ENCODE assay signal across 27 cellular contexts in the genomic region with DNA sequence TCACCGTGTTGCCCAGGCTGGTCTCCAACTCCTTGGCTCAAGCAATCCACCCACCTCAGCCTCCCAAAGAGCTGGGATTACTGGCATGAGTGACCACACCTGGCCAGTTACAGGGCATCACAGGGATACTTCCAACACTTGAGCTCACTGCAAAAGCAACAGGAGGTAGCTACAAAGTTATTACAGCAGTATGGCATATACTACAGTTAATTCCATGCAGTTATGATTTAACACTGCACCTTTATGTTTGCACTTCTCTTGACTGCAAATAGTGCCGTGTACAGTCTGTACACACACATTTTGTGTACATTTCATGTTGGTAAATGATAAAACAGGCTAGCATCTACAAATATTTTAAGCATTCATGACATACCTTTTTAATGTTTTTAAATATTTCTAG.
"Had no signal": no experiment of that assay in that cellular context is flagged by ENCODE, and none has a peak within 500 bp of the region (broad histone marks: within the 10 kb centered on the region; RNA-seq: fewer than 3 reads in every experiment).

No MANE protein-coding gene starts in this region.

- H3K9ac ChIP-seq: neural progenitor cell had no signal

- DNase-seq: activated CD4-positive, alpha-beta T cell treated with anti-CD3 and anti-CD28 coated beads, Interleukin-2, amount 10 ng/mL, durations not matched to agents 7 days and 5 days; activated CD4-positive, CD25-positive, alpha-beta regulatory T cell treated with anti-CD3 and anti-CD28 coated beads, Interleukin-2, amount 50 U/mL, for 72 hours; activated CD8-positive, alpha-beta memory T cell treated with anti-CD3 and anti-CD28 coated beads, Interleukin-2, amount 10 ng/mL, durations not matched to agents 7 days and 5 days; activated CD8-positive, alpha-beta T cell treated with anti-CD3 and anti-CD28 coated beads for 36 hours; activated effector memory CD4-positive, alpha-beta T cell treated with anti-CD3 and anti-CD28 coated beads, Interleukin-2, amount 50 U/mL, for 16 hours; activated naive CD4-positive, alpha-beta T cell treated with anti-CD3 and anti-CD28 coated beads, Interleukin-2, amount 10 ng/mL, durations not matched to agents 7 days and 5 days; activated T-cell treated with anti-CD3 and anti-CD28 coated beads for 4 hours; amygdala; cerebellar nuclear complex; cortex of kidney; endodermal cell; esophagus squamous epithelium; gastrocnemius medialis; head of caudate nucleus; hypothalamus; naive thymus-derived CD4-positive, alpha-beta T cell; small intestine; stimulated activated CD4-positive, alpha-beta T cell treated with anti-CD3 and anti-CD28 coated beads, Interleukin-2, amount 100 ng/mL, for 24 hours; stomach; transverse colon; uterus; WERI-Rb-1 had no signal

- H3K27me3 Mint-ChIP-seq: activated CD4-positive, alpha-beta T cell treated with anti-CD3 and anti-CD28 coated beads, Interleukin-2, amount 10 ng/mL, durations not matched to agents 7 days and 5 days; activated CD8-positive, alpha-beta memory T cell treated with anti-CD3 and anti-CD28 coated beads, Interleukin-2, amount 10 ng/mL, durations not matched to agents 7 days and 5 days; activated CD8-positive, alpha-beta T cell treated with anti-CD3 and anti-CD28 coated beads for 36 hours; activated naive CD4-positive, alpha-beta T cell treated with anti-CD3 and anti-CD28 coated beads, Interleukin-2, amount 10 ng/mL, durations not matched to agents 7 days and 5 days; naive thymus-derived CD4-positive, alpha-beta T cell; stimulated activated memory B cell treated with anti-CD40 and anti-IgM and Interleukin-4, amounts not matched to agents 10 μg/mL and 1 μg/mL and 100 μg/mL, for 72 hours had no signal

- H2AFZ ChIP-seq: neural progenitor cell had no signal

- H3K4me3 Mint-ChIP-seq: activated CD4-positive, alpha-beta T cell treated with anti-CD3 and anti-CD28 coated beads, Interleukin-2, amount 10 ng/mL, durations not matched to agents 7 days and 5 days; activated CD8-positive, alpha-beta memory T cell treated with anti-CD3 and anti-CD28 coated beads, Interleukin-2, amount 10 ng/mL, durations not matched to agents 7 days and 5 days; activated CD8-positive, alpha-beta T cell treated with anti-CD3 and anti-CD28 coated beads for 36 hours; activated naive CD4-positive, alpha-beta T cell treated with anti-CD3 and anti-CD28 coated beads, Interleukin-2, amount 10 ng/mL, durations not matched to agents 7 days and 5 days; endodermal cell; naive thymus-derived CD4-positive, alpha-beta T cell; neural progenitor cell; stimulated activated memory B cell treated with anti-CD40 and anti-IgM and Interleukin-4, amounts not matched to agents 10 μg/mL and 1 μg/mL and 100 μg/mL, for 72 hours had no signal

- H3K27ac ChIP-seq: esophagus squamous epithelium, gastrocnemius medialis, neural progenitor cell, suprapubic skin, transverse colon, uterus had no signal

- H3K4me3 ChIP-seq: esophagus squamous epithelium, gastrocnemius medialis, neural progenitor cell, stomach, suprapubic skin, transverse colon, uterus had no signal

- H3K36me3 ChIP-seq: esophagus squamous epithelium, gastrocnemius medialis, neural progenitor cell, stomach, suprapubic skin, transverse colon, uterus, WERI-Rb-1 had no signal

- ATAC-seq: activated CD8-positive, alpha-beta memory T cell treated with anti-CD3 and anti-CD28 coated beads, Interleukin-2, amount 10 ng/mL, durations not matched to agents 7 days and 5 days; activated CD8-positive, alpha-beta T cell treated with anti-CD3 and anti-CD28 coated beads for 36 hours; gastrocnemius medialis; naive thymus-derived CD4-positive, alpha-beta T cell; sciatic nerve; stimulated activated memory B cell treated with anti-CD40 and anti-IgM and Interleukin-4, amounts not matched to agents 10 μg/mL and 1 μg/mL and 100 μg/mL, for 72 hours had no signal

- H3K4me2 ChIP-seq: neural progenitor cell had no signal

- H3K4me1 ChIP-seq: gastrocnemius medialis, neural progenitor cell, suprapubic skin, uterus had no signal

- H3K27ac Mint-ChIP-seq: activated CD4-positive, alpha-beta T cell treated with anti-CD3 and anti-CD28 coated beads, Interleukin-2, amount 10 ng/mL, durations not matched to agents 7 days and 5 days; activated CD8-positive, alpha-beta memory T cell treated with anti-CD3 and anti-CD28 coated beads, Interleukin-2, amount 10 ng/mL, durations not matched to agents 7 days and 5 days; activated CD8-positive, alpha-beta T cell treated with anti-CD3 and anti-CD28 coated beads for 36 hours; activated naive CD4-positive, alpha-beta T cell treated with anti-CD3 and anti-CD28 coated beads, Interleukin-2, amount 10 ng/mL, durations not matched to agents 7 days and 5 days; endodermal cell; neural progenitor cell had no signal

- H3K4me1 Mint-ChIP-seq: neural progenitor cell had no signal

- H3K9me3 ChIP-seq: esophagus squamous epithelium, gastrocnemius medialis, stomach, suprapubic skin, transverse colon, uterus had no signal

- H3K27me3 ChIP-seq: esophagus squamous epithelium, gastrocnemius medialis, neural progenitor cell, stomach, suprapubic skin, transverse colon, uterus had no signal

- H3K9me3 Mint-ChIP-seq: stimulated activated memory B cell treated with anti-CD40 and anti-IgM and Interleukin-4, amounts not matched to agents 10 μg/mL and 1 μg/mL and 100 μg/mL, for 72 hours had no signal

- FAIRE-seq: islet of Langerhans, small intestine had no signal
